Comparison of ENCODE assay signal across 9 cellular contexts in the genomic region with DNA sequence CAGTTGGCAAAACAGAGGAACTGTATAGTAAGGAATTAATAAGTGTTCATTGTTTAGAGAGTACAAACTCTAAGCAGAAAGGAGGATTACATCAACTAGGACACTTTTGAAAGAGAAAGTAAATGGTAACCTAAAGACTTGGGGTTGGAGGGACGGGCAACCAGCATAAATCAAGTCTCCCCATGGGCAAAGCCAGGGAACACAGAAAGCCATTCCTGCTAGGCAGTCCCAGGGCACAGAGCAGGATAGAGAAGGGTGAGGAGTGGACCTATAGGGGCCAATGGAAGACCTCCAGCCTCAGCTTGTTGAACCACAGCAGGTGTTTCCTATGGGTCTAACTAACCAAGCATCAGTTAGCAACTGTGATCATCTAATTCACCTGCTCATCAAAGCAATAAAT. TPM values are rescaled to one million over a fixed set of nuclear protein-coding genes. Genes with fewer than 3 reads are reported as not detected.
DNase-seq lines count a peak whose midpoint lies in the region; ATAC-seq and TF ChIP-seq lines count a peak whose summit lies in the region.
"Had no signal": no experiment of that assay in that cellular context is flagged by ENCODE, and none has a peak within 500 bp of the region (broad histone marks: within the 10 kb centered on the region; RNA-seq: fewer than 3 reads in every experiment).

No MANE protein-coding gene starts in this region.

- no peaks in the 10 kb centered on the region for H3K36me3 Mint-ChIP-seq in activated naive CD8-positive, alpha-beta T cell treated with anti-CD3 and anti-CD28 coated beads, Interleukin-2, amount 50 U/mL, for 24 hours (ENCODE audit: low read depth)

- TF ChIP-seq CTCF in GM10266 (IDR thresholded peaks at IDR 0.05; ENCODE audit: control insufficient read depth, insufficient read depth, low read depth, missing control alignments) = no peak
- TF ChIP-seq CTCF in ovary (IDR thresholded peaks at IDR 0.05) = no peak

- H3K4me3 ChIP-seq in GM08714 (ENCODE audit: low read length) (peak overlapping the region; percentile 82), ovary (no peak overlapping the region)

- peaks cover 71% of the 10 kb centered on the region for H3K4me1 Mint-ChIP-seq in activated naive CD8-positive, alpha-beta T cell treated with anti-CD3 and anti-CD28 coated beads, Interleukin-2, amount 50 U/mL, for 24 hours

- no peaks in the 10 kb centered on the region for H3K27me3 Mint-ChIP-seq in activated naive CD8-positive, alpha-beta T cell treated with anti-CD3 and anti-CD28 coated beads, Interleukin-2, amount 50 U/mL, for 24 hours

- no peaks in the 10 kb centered on the region for H3K9me3 ChIP-seq in ovary

- intact Hi-C loops in cardiac septum (cut with DNase I) (no loop called here), ovary (cut with DNase I) (no loop called here)

- TF ChIP-seq POLR2A in ovary (IDR thresholded peaks at IDR 0.05) = no peak

- no peak for DNase-seq in activated naive CD8-positive, alpha-beta T cell treated with anti-CD3 and anti-CD28 coated beads, Interleukin-2, amount 50 U/mL, for 24 hours
- DNase-seq in GM10266 (ENCODE audit: extremely low spot score) (no peak), cardiac septum (ENCODE audit: low spot score) (no peak), ovary (no peak)
- DNase-seq in stimulated activated naive CD4-positive, alpha-beta T cell treated with Interleukin-2 at 50 U/mL for 16 hours (lab: John Stamatoyannopoulos, UW) = no peak
- DNase-seq: kidney glomerular epithelial cell had no signal

- peak; percentile 23 for ATAC-seq in GM21367 (IDR thresholded peaks at IDR 0.05; ENCODE audit: unreplicated experiment)
- ATAC-seq in HG03342 (IDR thresholded peaks at IDR 0.05; ENCODE audit: unreplicated experiment) = peak; percentile 60
- ATAC-seq in activated naive CD8-positive, alpha-beta T cell treated with anti-CD3 and anti-CD28 coated beads, Interleukin-2, amount 50 U/mL, for 24 hours = peak; percentile 13

- H3K27ac ChIP-seq in ovary = no peak overlapping the region

- H3K9me3 Mint-ChIP-seq in activated naive CD8-positive, alpha-beta T cell treated with anti-CD3 and anti-CD28 coated beads, Interleukin-2, amount 50 U/mL, for 24 hours = no peaks in the 10 kb centered on the region

- no peaks in the 10 kb centered on the region for H3K4me1 ChIP-seq in ovary (ENCODE audit: insufficient read depth)

- no peaks in the 10 kb centered on the region for H3K27me3 ChIP-seq in ovary

- 84 to 92% (median 86%) methylated on average over 1 of the region's 1 CpG for WGBS in ovary, 3 donors

- no peaks in the 10 kb centered on the region for H3K36me3 ChIP-seq in ovary

- peak overlapping the region; percentile 80 for H3K4me3 Mint-ChIP-seq in activated naive CD8-positive, alpha-beta T cell treated with anti-CD3 and anti-CD28 coated beads, Interleukin-2, amount 50 U/mL, for 24 hours

- no peak for TF ChIP-seq EP300 in ovary (IDR thresholded peaks at IDR 0.05)

- peak overlapping the region; percentile 83 for H3K27ac Mint-ChIP-seq in activated naive CD8-positive, alpha-beta T cell treated with anti-CD3 and anti-CD28 coated beads, Interleukin-2, amount 50 U/mL, for 24 hours

RNA-seq across cellular contexts. Expression of gene ERAP1, which starts 9.2 kb away (rescaled TPM):
- 33.6 TPM for total RNA-seq in cardiac septum
- 10 to 100 TPM; 18.6 to 57.7 (median 40.6) TPM for total RNA-seq in ovary
- polyA plus RNA-seq in ovary = 10 to 100 TPM; 12.5 to 50.1 TPM

RNA-seq across cellular contexts. Expression of gene ERAP2, which starts 59.3 kb away (rescaled TPM):
- total RNA-seq in cardiac septum = 4.8 TPM
- total RNA-seq in ovary = 10 to 100 TPM in 6 of 7 donors, 1 to 10 TPM in 1; 5.2 to 22.0 (median 15.9) TPM
- 10 to 100 TPM in 1 of 2 donors, 1 to 10 TPM in 1; 1.3 to 19.2 TPM for polyA plus RNA-seq in ovary
